In genomic region chr6:155706341-155706740, GRCh38 we compare ENCODE assay signal across 1 cellular context.
TF ChIP-seq lines count a peak whose summit lies in the region.

No MANE protein-coding gene starts in this region.

TF ChIP-seq in K562, 482 proteins besides CTCF, POLR2A, EP300 and RAD21 (continued from another document):
- TF ChIP-seq NKRF (IDR thresholded peaks at IDR 0.05; ENCODE audit: borderline replicate concordance) = no peak
